ENCODE assay signal across 13 cellular contexts in the genomic region with DNA sequence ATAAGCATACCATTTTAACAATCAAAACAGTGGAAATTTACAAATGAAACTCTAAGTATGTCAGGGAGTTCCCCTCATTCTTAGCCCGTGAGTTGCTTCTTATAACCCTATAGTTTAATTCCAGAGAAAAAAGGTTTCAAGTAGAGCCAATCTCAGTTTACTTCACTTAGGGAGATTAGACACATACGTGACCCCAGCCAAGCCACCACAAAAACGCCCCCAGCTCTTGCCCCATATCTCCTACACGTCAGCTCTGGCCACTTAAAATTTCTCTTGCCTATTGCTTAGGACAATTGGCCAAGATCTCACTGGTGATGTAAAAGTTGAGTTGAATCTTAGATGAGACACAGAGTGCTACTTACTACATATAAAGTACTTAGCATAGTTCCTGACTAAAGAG.
DNase-seq lines count a peak whose midpoint lies in the region; ATAC-seq and TF ChIP-seq lines count a peak whose summit lies in the region.
"Had no signal": no experiment of that assay in that cellular context is flagged by ENCODE, and none has a peak within 500 bp of the region (broad histone marks: within the 10 kb centered on the region; RNA-seq: fewer than 3 reads in every experiment).

No MANE protein-coding gene starts in this region.

- H3K36me3 Mint-ChIP-seq in CD8-positive, alpha-beta memory T cell = peaks cover 0 to 1% (median 0%) of the 10 kb centered on the region in 3 donors
- no peaks in the 10 kb centered on the region for H3K36me3 Mint-ChIP-seq in activated naive CD8-positive, alpha-beta T cell
- no peaks in the 10 kb centered on the region for H3K36me3 Mint-ChIP-seq in immature natural killer cell
- H3K36me3 Mint-ChIP-seq in activated CD8-positive, alpha-beta memory T cell treated with anti-CD3 and anti-CD28 coated beads, Interleukin-2, amount 10 ng/mL, durations not matched to agents 7 days and 5 days = peaks cover 3% of the 10 kb centered on the region

- TF ChIP-seq CTCF in RWPE1 (conservative IDR thresholded peaks at IDR 0.05; ENCODE audit: low read depth) = no peak

- peak; percentile 21 for DNase-seq in A172 (ENCODE audit: low spot score)
- DNase-seq in CD8-positive, alpha-beta memory T cell = no peak
- DNase-seq in immature natural killer cell = no peak
- no peak for DNase-seq in activated CD8-positive, alpha-beta memory T cell treated with anti-CD3 and anti-CD28 coated beads, Interleukin-2, amount 10 ng/mL, durations not matched to agents 7 days and 5 days
- no peak for DNase-seq in RWPE1 (ENCODE audit: low spot score)
- DNase-seq in activated CD8-positive, alpha-beta memory T cell treated with anti-CD3 and anti-CD28 coated beads, Interleukin-2, amount 50 U/mL, for 4 hours = no peak
- no peak for DNase-seq in NCI-H2081 (lab: John Stamatoyannopoulos, UW)
- DNase-seq: C1 segment of cervical spinal cord; foreskin melanocyte; kidney; NCI-H524 treated with DMSO at 0.1 percent for 48 hours; stimulated activated CD8-positive, alpha-beta memory T cell treated with anti-CD3 and anti-CD28 coated beads, Interleukin-4, amount 100 ng/mL, for 48 hours had no signal

- H3K4me1 Mint-ChIP-seq in CD8-positive, alpha-beta memory T cell = peaks cover 30 to 49% (median 48%) of the 10 kb centered on the region in 3 donors
- peaks cover 73% of the 10 kb centered on the region for H3K4me1 Mint-ChIP-seq in activated naive CD8-positive, alpha-beta T cell (ENCODE audit: low read depth)
- H3K4me1 Mint-ChIP-seq in immature natural killer cell = peaks cover 48 to 60% of the 10 kb centered on the region in 2 donors
- peaks cover 17% of the 10 kb centered on the region for H3K4me1 Mint-ChIP-seq in activated CD8-positive, alpha-beta memory T cell treated with anti-CD3 and anti-CD28 coated beads, Interleukin-2, amount 10 ng/mL, durations not matched to agents 7 days and 5 days

- H3K4me1 ChIP-seq in CD8-positive, alpha-beta memory T cell (ENCODE audit: insufficient read depth, low read length) = peaks cover 37% of the 10 kb centered on the region

- no peaks in the 10 kb centered on the region for H3K36me3 ChIP-seq in CD8-positive, alpha-beta memory T cell (ENCODE audit: insufficient read depth, low read length)

- H3K4me3 ChIP-seq in CD8-positive, alpha-beta memory T cell (ENCODE audit: low read length) = no peak overlapping the region

- peaks cover 0 to 2% of the 10 kb centered on the region in 2 donors for H3K27me3 Mint-ChIP-seq in CD8-positive, alpha-beta memory T cell
- no peaks in the 10 kb centered on the region for H3K27me3 Mint-ChIP-seq in activated naive CD8-positive, alpha-beta T cell
- H3K27me3 Mint-ChIP-seq in immature natural killer cell (ENCODE audit: low read depth in 3 of 3) = peaks cover 5 to 12% (median 7%) of the 10 kb centered on the region in 3 donors
- H3K27me3 Mint-ChIP-seq in activated CD8-positive, alpha-beta memory T cell treated with anti-CD3 and anti-CD28 coated beads, Interleukin-2, amount 10 ng/mL, durations not matched to agents 7 days and 5 days = no peaks in the 10 kb centered on the region

- POLR2A ChIA-PET in CD8-positive, alpha-beta memory T cell (lab: Charles Lee) = interaction anchor here (1.8 kb wide), 1 partner anchor 31 kb away, joined by 4 read pairs; no protein-coding TSS in a partner anchor
- POLR2A ChIA-PET in RWPE1 (lab: Yijun Ruan, JAX; ENCODE audit: low non-redundant PET) = no interaction called here

- ATAC-seq in activated CD8-positive, alpha-beta memory T cell treated with anti-CD3 and anti-CD28 coated beads, Interleukin-2, amount 10 ng/mL, durations not matched to agents 7 days and 5 days = no peak

- no peaks in the 10 kb centered on the region for H3K27me3 ChIP-seq in CD8-positive, alpha-beta memory T cell (ENCODE audit: insufficient read depth, low read length, poor library complexity, severe bottlenecking)

- peak overlapping the region in 7 of 8 donors; percentile 4 to 98 (median 58) for H3K27ac Mint-ChIP-seq in CD8-positive, alpha-beta memory T cell
- H3K27ac Mint-ChIP-seq in activated naive CD8-positive, alpha-beta T cell = peak overlapping the region; percentile 94
- H3K27ac Mint-ChIP-seq in immature natural killer cell = peak overlapping the region in 5 of 6 donors; percentile 10 to 98 (median 95)
- H3K27ac Mint-ChIP-seq in activated CD8-positive, alpha-beta memory T cell treated with anti-CD3 and anti-CD28 coated beads, Interleukin-2, amount 10 ng/mL, durations not matched to agents 7 days and 5 days = no peak overlapping the region

- no peak overlapping the region for H3K27ac ChIP-seq in CD8-positive, alpha-beta memory T cell (ENCODE audit: low read depth, low read length)
- H3K27ac ChIP-seq in RWPE1 = no peak overlapping the region

- H3K9me3 ChIP-seq in CD8-positive, alpha-beta memory T cell (ENCODE audit: low read length) = no peaks in the 10 kb centered on the region

- H3K4me3 Mint-ChIP-seq in CD8-positive, alpha-beta memory T cell = no peak overlapping the region
- H3K4me3 Mint-ChIP-seq in activated naive CD8-positive, alpha-beta T cell = peak overlapping the region; percentile 45
- no peak overlapping the region for H3K4me3 Mint-ChIP-seq in immature natural killer cell
- H3K4me3 Mint-ChIP-seq in activated CD8-positive, alpha-beta memory T cell treated with anti-CD3 and anti-CD28 coated beads, Interleukin-2, amount 10 ng/mL, durations not matched to agents 7 days and 5 days = no peak overlapping the region

- no peaks in the 10 kb centered on the region for H3K9me3 Mint-ChIP-seq in CD8-positive, alpha-beta memory T cell
- H3K9me3 Mint-ChIP-seq in activated naive CD8-positive, alpha-beta T cell (ENCODE audit: low read depth) = no peaks in the 10 kb centered on the region
- H3K9me3 Mint-ChIP-seq in immature natural killer cell = no peaks in the 10 kb centered on the region
- H3K9me3 Mint-ChIP-seq in activated CD8-positive, alpha-beta memory T cell treated with anti-CD3 and anti-CD28 coated beads, Interleukin-2, amount 10 ng/mL, durations not matched to agents 7 days and 5 days (ENCODE audit: low read depth) = no peaks in the 10 kb centered on the region

- CTCF ChIA-PET in CD8-positive, alpha-beta memory T cell (lab: Charles Lee) = interaction anchor here (1.4 kb wide), 1 partner anchor 211 kb away, joined by 4 read pairs; no protein-coding TSS in a partner anchor
- CTCF ChIA-PET in activated CD8-positive, alpha-beta memory T cell treated with anti-CD3 and anti-CD28 coated beads, Interleukin-2, amount 10 ng/mL, durations not matched to agents 7 days and 5 days (lab: Charles Lee) = no interaction called here
- CTCF ChIA-PET in RWPE1 (lab: Yijun Ruan, JAX) = interaction anchor here (0.7 kb wide), 1 partner anchor 11 kb away, joined by 5 read pairs; no protein-coding TSS in a partner anchor
